Comparison of ENCODE assay signal across 17 cellular contexts in genomic region chr11:99884750-99885149, GRCh38.
"Had no signal": no experiment of that assay in that cellular context is flagged by ENCODE, and none has a peak within 500 bp of the region (broad histone marks: within the 10 kb centered on the region; RNA-seq: fewer than 3 reads in every experiment).

No MANE protein-coding gene starts in this region.

- H3K9me3 ChIP-seq: Peyer's patch, SJCRH30 had no signal

- H3K27ac ChIP-seq: Peyer's patch, SJCRH30 had no signal

- H3K4me1 ChIP-seq: Peyer's patch, SJCRH30 had no signal

- H3K4me3 ChIP-seq: Peyer's patch, SJCRH30 had no signal

- DNase-seq: KBM-7; NCI-H1092 treated with DMSO at 0.1 percent for 48 hours; NCI-H1436; NCI-H187; NCI-H2029; NCI-H2081 treated with DMSO at 0.1 percent for 48 hours; NCI-H2171; NCI-H446; NCI-H510A; NCI-H524 treated with DMSO at 0.1 percent for 48 hours; NCI-H69; NCI-H774; NK-92 treated with Interleukin-12 subunit alpha and Interleukin-12 subunit beta, amount 100 ng/mL, for 24 hours; PC-3; Peyer's patch; SHP77 treated with DMSO at 0.1 percent for 48 hours; SJCRH30 had no signal

- H3K27me3 ChIP-seq: Peyer's patch, SJCRH30 had no signal

- H3K36me3 ChIP-seq: Peyer's patch, SJCRH30 had no signal
